In the genomic region with DNA sequence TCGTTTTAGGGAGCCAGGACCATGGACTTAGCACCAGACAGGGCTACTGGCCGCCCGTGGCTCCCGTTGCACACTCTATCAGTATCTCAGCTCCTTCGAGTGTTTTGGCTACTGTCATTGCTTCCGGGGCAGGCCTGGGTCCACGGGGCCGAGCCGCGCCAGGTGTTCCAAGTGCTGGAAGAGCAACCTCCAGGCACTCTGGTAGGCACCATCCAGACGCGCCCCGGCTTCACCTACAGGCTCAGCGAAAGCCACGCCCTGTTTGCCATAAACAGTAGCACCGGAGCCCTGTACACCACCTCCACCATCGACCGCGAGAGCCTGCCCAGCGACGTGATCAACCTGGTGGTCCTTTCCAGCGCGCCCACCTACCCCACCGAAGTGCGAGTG, we compare ENCODE assay signal across 8 cellular contexts. TPM values are rescaled to one million over a fixed set of nuclear protein-coding genes. Genes with fewer than 3 reads are reported as not detected.
A peak's percentile ranks its signal among the peaks of the same experiment; 100 is the strongest.
DNase-seq lines count a peak whose midpoint lies in the region; ATAC-seq lines count a peak whose summit lies in the region.

No MANE protein-coding gene starts in this region.

- H3K79me1 ChIP-seq in trophoblast cell (ENCODE audit: low read length), result no peaks in the 10 kb centered on the region

- H3K23ac ChIP-seq in trophoblast cell (ENCODE audit: low read length), result no peak overlapping the region

- H3K9me3 ChIP-seq in trophoblast cell (ENCODE audit: insufficient read depth, low read depth, low read length), result no peaks in the 10 kb centered on the region

- H4K12ac ChIP-seq in trophoblast cell (ENCODE audit: low read depth, low read length), result no peak overlapping the region

- H2BK5ac ChIP-seq in trophoblast cell (ENCODE audit: low read depth, low read length, poor library complexity), result no peak overlapping the region

- H3K4me2 ChIP-seq in trophoblast cell (ENCODE audit: low read length), result peak overlapping the region; percentile 96

- H2BK120ac ChIP-seq in trophoblast cell (ENCODE audit: insufficient read depth, low read length, poor library complexity), result no peak overlapping the region

- H3K36me3 ChIP-seq in trophoblast cell (ENCODE audit: control insufficient read depth in 1 of 2, insufficient read depth in 2 of 2, low read length in 2 of 2), result no peaks in the 10 kb centered on the region

- no peak overlapping the region for H3K18ac ChIP-seq in trophoblast cell (ENCODE audit: low read length)

- no peaks in the 10 kb centered on the region for H3K79me2 ChIP-seq in trophoblast cell (ENCODE audit: control insufficient read depth, insufficient read depth, low read length, poor library complexity)

- peak; percentile 4 for DNase-seq in activated naive CD4-positive, alpha-beta T cell treated with anti-CD3 and anti-CD28 coated beads for 36 hours
- DNase-seq in activated naive CD4-positive, alpha-beta T cell treated with Interleukin-2 at 50 U/mL for 16 hours, result no peak
- peak; percentile 38 for DNase-seq in activated CD8-positive, alpha-beta memory T cell treated with anti-CD3 and anti-CD28 coated beads, Interleukin-2, amount 10 ng/mL, durations not matched to agents 7 days and 5 days
- DNase-seq in cardiac septum (ENCODE audit: low spot score) (peak; percentile 81), trophoblast cell (no peak), NCI-H146 (lab: John Stamatoyannopoulos, UW) (no peak)

- no peak overlapping the region for H2BK12ac ChIP-seq in trophoblast cell (ENCODE audit: low read length)

- H3K4me1 Mint-ChIP-seq in activated naive CD4-positive, alpha-beta T cell treated with anti-CD3 and anti-CD28 coated beads for 36 hours (ENCODE audit: low read depth), result peaks cover 33% of the 10 kb centered on the region
- H3K4me1 Mint-ChIP-seq in activated CD8-positive, alpha-beta memory T cell treated with anti-CD3 and anti-CD28 coated beads, Interleukin-2, amount 10 ng/mL, durations not matched to agents 7 days and 5 days, result peaks cover 19% of the 10 kb centered on the region

- no peaks in the 10 kb centered on the region for H3K36me3 Mint-ChIP-seq in activated naive CD4-positive, alpha-beta T cell treated with anti-CD3 and anti-CD28 coated beads for 36 hours (ENCODE audit: low read depth)
- no peaks in the 10 kb centered on the region for H3K36me3 Mint-ChIP-seq in activated CD8-positive, alpha-beta memory T cell treated with anti-CD3 and anti-CD28 coated beads, Interleukin-2, amount 10 ng/mL, durations not matched to agents 7 days and 5 days

- H3K4me3 Mint-ChIP-seq in activated naive CD4-positive, alpha-beta T cell treated with anti-CD3 and anti-CD28 coated beads for 36 hours, result peak overlapping the region; percentile 60
- peak overlapping the region; percentile 26 for H3K4me3 Mint-ChIP-seq in activated CD8-positive, alpha-beta memory T cell treated with anti-CD3 and anti-CD28 coated beads, Interleukin-2, amount 10 ng/mL, durations not matched to agents 7 days and 5 days

- ATAC-seq in activated CD8-positive, alpha-beta memory T cell treated with anti-CD3 and anti-CD28 coated beads, Interleukin-2, amount 10 ng/mL, durations not matched to agents 7 days and 5 days, result no peak
- ATAC-seq in HG03045 (IDR thresholded peaks at IDR 0.05; ENCODE audit: unreplicated experiment) (no peak), HG02610 (IDR thresholded peaks at IDR 0.05; ENCODE audit: unreplicated experiment) (no peak)

- H3K27me3 ChIP-seq in trophoblast cell (ENCODE audit: insufficient read depth, low read length), result peaks cover 13% of the 10 kb centered on the region

- no peak overlapping the region for H2AK5ac ChIP-seq in trophoblast cell (ENCODE audit: low read length)

- peak overlapping the region; percentile 60 for H3K4me3 ChIP-seq in trophoblast cell (ENCODE audit: low read depth, low read length)

- no peak overlapping the region for H4K91ac ChIP-seq in trophoblast cell (ENCODE audit: low read depth, low read length)

- CTCF ChIA-PET in activated naive CD4-positive, alpha-beta T cell treated with anti-CD3 and anti-CD28 coated beads for 36 hours (lab: Charles Lee), result no interaction called here
- CTCF ChIA-PET in activated CD8-positive, alpha-beta memory T cell treated with anti-CD3 and anti-CD28 coated beads, Interleukin-2, amount 10 ng/mL, durations not matched to agents 7 days and 5 days (lab: Charles Lee), result no interaction called here

- H2AFZ ChIP-seq in trophoblast cell (ENCODE audit: insufficient read depth, low read length, poor library complexity), result no peak overlapping the region

- no CpG with 5 or more reads among the region's 25 CpGs for WGBS in trophoblast cell (ENCODE audit: extremely low coverage, insufficient coverage, insufficient read length)

- H3K4ac ChIP-seq in trophoblast cell (ENCODE audit: low read depth, low read length), result no peak overlapping the region

- H3K9ac ChIP-seq in trophoblast cell (ENCODE audit: low read length), result no peak overlapping the region

- peaks cover 7 to 14% of the 10 kb centered on the region in 2 experiments for H3K4me1 ChIP-seq in trophoblast cell (ENCODE audit: control insufficient read depth in 1 of 2, insufficient read depth in 2 of 2, low read length in 2 of 2)

- H3K27ac ChIP-seq in trophoblast cell (ENCODE audit: low read depth, low read length), result no peak overlapping the region

- no peak overlapping the region for H3K14ac ChIP-seq in trophoblast cell (ENCODE audit: low read length)

- peaks cover 75% of the 10 kb centered on the region for H3K27me3 Mint-ChIP-seq in activated naive CD4-positive, alpha-beta T cell treated with anti-CD3 and anti-CD28 coated beads for 36 hours (ENCODE audit: low read depth)
- H3K27me3 Mint-ChIP-seq in activated CD8-positive, alpha-beta memory T cell treated with anti-CD3 and anti-CD28 coated beads, Interleukin-2, amount 10 ng/mL, durations not matched to agents 7 days and 5 days, result peaks cover 54% of the 10 kb centered on the region

- H3K27ac Mint-ChIP-seq in activated naive CD4-positive, alpha-beta T cell treated with anti-CD3 and anti-CD28 coated beads for 36 hours, result no peak overlapping the region
- H3K27ac Mint-ChIP-seq in activated CD8-positive, alpha-beta memory T cell treated with anti-CD3 and anti-CD28 coated beads, Interleukin-2, amount 10 ng/mL, durations not matched to agents 7 days and 5 days, result no peak overlapping the region

- H3K9me3 Mint-ChIP-seq in activated naive CD4-positive, alpha-beta T cell treated with anti-CD3 and anti-CD28 coated beads for 36 hours, result no peaks in the 10 kb centered on the region
- H3K9me3 Mint-ChIP-seq in activated CD8-positive, alpha-beta memory T cell treated with anti-CD3 and anti-CD28 coated beads, Interleukin-2, amount 10 ng/mL, durations not matched to agents 7 days and 5 days (ENCODE audit: low read depth), result no peaks in the 10 kb centered on the region

- intact Hi-C loops in activated naive CD4-positive, alpha-beta T cell treated with anti-CD3 and anti-CD28 coated beads for 36 hours (cut with micrococcal nuclease), result no loop called here
- intact Hi-C loops in cardiac septum (cut with DNase I), result loop anchor here (2.0 to 10.0 kb wide), 4 partner anchors 82 to 1288 kb away; no protein-coding TSS in a partner anchor

- no peak overlapping the region for H4K8ac ChIP-seq in trophoblast cell (ENCODE audit: low read depth, low read length)

RNA-seq across cellular contexts. Expression of gene FAT4, which starts 1.6 kb away (rescaled TPM):
- not detected for total RNA-seq in activated naive CD4-positive, alpha-beta T cell treated with anti-CD3 and anti-CD28 coated beads for 36 hours
- not detected for total RNA-seq in activated CD8-positive, alpha-beta memory T cell treated with anti-CD3 and anti-CD28 coated beads, Interleukin-2, amount 10 ng/mL, durations not matched to agents 7 days and 5 days
- total RNA-seq in cardiac septum, result 18.6 TPM
- polyA plus RNA-seq in trophoblast cell (2013), result 0.16 and 0.25 TPM in 2 replicates

Comparison
In these comparisons a context has a peak if more than half of its experiments do, and no peak if none do; other contexts are left out.
1. DNase-seq: peak in activated naive CD4-positive, alpha-beta T cell treated with anti-CD3 and anti-CD28 coated beads for 36 hours (single experiment), activated CD8-positive, alpha-beta memory T cell treated with anti-CD3 and anti-CD28 coated beads, Interleukin-2, amount 10 ng/mL, durations not matched to agents 7 days and 5 days (single experiment) and cardiac septum (single experiment); none in activated naive CD4-positive, alpha-beta T cell treated with Interleukin-2 at 50 U/mL for 16 hours (single experiment), trophoblast cell (0 of 2) and NCI-H146 (single experiment).
2. RNA of gene FAT4, which starts 1.6 kb away (total RNA-seq): 18.6 TPM in cardiac septum (single experiment); not detected in activated naive CD4-positive, alpha-beta T cell treated with anti-CD3 and anti-CD28 coated beads for 36 hours and not detected in activated CD8-positive, alpha-beta memory T cell treated with anti-CD3 and anti-CD28 coated beads, Interleukin-2, amount 10 ng/mL, durations not matched to agents 7 days and 5 days; every median in the first group is over 10 times any median in the second.